8 cellular contexts compared by ENCODE assay signal in the genomic region with DNA sequence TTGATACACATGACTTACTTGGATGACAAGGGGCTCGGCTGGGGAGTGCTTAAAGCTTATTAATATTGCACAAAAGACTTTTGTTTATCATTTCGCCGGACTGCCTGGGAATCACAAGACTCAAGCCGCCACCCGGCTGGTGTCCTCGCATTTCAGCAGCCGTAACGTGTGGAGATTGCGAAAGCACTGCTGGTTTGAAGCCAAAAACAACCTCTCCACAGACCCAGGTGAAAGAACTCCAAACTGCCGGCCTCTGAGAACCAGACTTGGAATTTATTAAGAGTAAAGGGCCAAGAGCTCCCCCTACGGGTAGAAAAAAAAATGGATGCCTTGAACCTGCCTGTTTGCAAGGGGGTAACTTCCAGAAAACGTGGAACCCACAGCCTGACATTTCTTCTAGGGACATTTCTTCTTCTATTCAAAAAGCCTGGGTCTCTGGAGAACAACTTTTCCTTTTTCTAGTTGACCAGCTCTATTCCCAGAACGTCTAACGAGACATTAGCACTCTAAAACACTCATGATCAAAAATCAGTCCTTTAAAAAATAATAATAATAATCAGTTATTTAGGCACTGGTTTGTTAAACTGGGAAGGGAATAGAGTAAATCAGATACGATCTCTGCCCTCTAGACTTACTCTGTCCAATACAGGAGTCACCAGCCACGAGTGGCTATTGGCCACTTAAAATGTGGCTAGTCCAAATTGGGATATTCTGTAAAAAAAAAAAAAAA.
DNase-seq lines count a peak whose midpoint lies in the region; ATAC-seq and TF ChIP-seq lines count a peak whose summit lies in the region.

No MANE protein-coding gene starts in this region.

- in situ Hi-C loops in mammary epithelial cell (cut with MboI; ENCODE audit: low sequenced_read_pairs in 2 of 2) = loop anchor here (25.0 kb wide), 2 partner anchors 359 to 1409 kb away; partner anchors contain the start of gene MEIS1 (in 2 of the 2)

- H3K27me3 ChIP-seq in MM.1S (replicated peaks; ENCODE audit: insufficient read depth, low read length) (no peaks in the 10 kb centered on the region), mammary epithelial cell (ENCODE audit: insufficient read depth, low read length) (no peaks in the 10 kb centered on the region), skeletal muscle tissue (ENCODE audit: control insufficient read depth in 3 of 3, insufficient read depth in 3 of 3, low read length in 3 of 3) (no peaks in the 10 kb centered on the region)

- BruUV-seq in mammary epithelial cell (replicated peaks; lab: Mats Ljungman, UMichigan) = no TSS peak

- H3K4me3 ChIP-seq in MM.1S (ENCODE audit: low read length) (no peak overlapping the region), mammary epithelial cell (replicated peaks in 1 of 3; ENCODE audit: insufficient read depth in 1 of 3, low read depth in 2 of 3, low read length in 3 of 3) (no peak overlapping the region), skeletal muscle tissue (ENCODE audit: low read length in 3 of 3) (peak overlapping the region; percentile 33 to 57 (median 57))

- DNase-seq in AG08396 (ENCODE audit: low spot score) = peak; percentile 78
- DNase-seq in MM.1S = peak; percentile 69
- peak; percentile 75 for DNase-seq in RPMI8226
- DNase-seq in mammary epithelial cell = peak; percentile 91
- DNase-seq in iPS-NIHi7 (ENCODE audit: extremely low spot score) = peak; percentile 80

- no peaks in the 10 kb centered on the region for H3K4me1 ChIP-seq in MM.1S (ENCODE audit: low read length)
- H3K4me1 ChIP-seq in mammary epithelial cell (ENCODE audit: insufficient read depth, low read length) = peaks cover 5% of the 10 kb centered on the region
- peaks cover 5 to 7% (median 5%) of the 10 kb centered on the region in 3 donors for H3K4me1 ChIP-seq in skeletal muscle tissue (ENCODE audit: control insufficient read depth in 3 of 3, insufficient read depth in 3 of 3, low read length in 3 of 3)

- H2AFZ ChIP-seq in MM.1S (ENCODE audit: low read length) = 0 out of 2 replicates have a peak overlapping the region, but pooled peaks have one; percentile 7
- peak overlapping the region; percentile 78 for H2AFZ ChIP-seq in mammary epithelial cell (ENCODE audit: low read depth, low read length)

- no peak overlapping the region for H3K4me2 ChIP-seq in MM.1S (ENCODE audit: low read depth, low read length)
- peak overlapping the region; percentile 62 for H3K4me2 ChIP-seq in mammary epithelial cell (ENCODE audit: insufficient read depth, low read depth, low read length)

- no peaks in the 10 kb centered on the region for H3F3A ChIP-seq in MM.1S (ENCODE audit: insufficient read depth, low read length)

- dilution Hi-C loops in mammary epithelial cell (cut with HindIII; ENCODE audit: low sequenced_read_pairs) = no loop called here

- intact Hi-C loops in mammary epithelial cell (cut with micrococcal nuclease) = loop anchor here (1.0 to 5.0 kb wide), 3 partner anchors 71 to 446 kb away; no protein-coding TSS in a partner anchor

- no peak overlapping the region for H3K27ac ChIP-seq in MM.1S (ENCODE audit: low read length)
- peak overlapping the region; percentile 15 for H3K27ac ChIP-seq in mammary epithelial cell (ENCODE audit: insufficient read depth, low read depth, low read length)
- H3K27ac ChIP-seq in skeletal muscle tissue (ENCODE audit: low read depth, low read length) = no peak overlapping the region

- no peak overlapping the region for H3K9ac ChIP-seq in MM.1S (ENCODE audit: low read length)
- peak overlapping the region; percentile 19 for H3K9ac ChIP-seq in mammary epithelial cell (ENCODE audit: insufficient read depth, low read length)
- peak overlapping the region; percentile 14 to 52 (median 21) for H3K9ac ChIP-seq in skeletal muscle tissue (ENCODE audit: low read depth in 1 of 3, low read length in 3 of 3)

- CTCF ChIA-PET in mammary epithelial cell (lab: Charles Lee; ENCODE audit: low non-redundant PET) = interaction anchor here (0.6 to 0.7 kb wide), 4 partner anchors 26 to 185 kb away, joined by 3 to 5 read pairs (median 4); no protein-coding TSS in a partner anchor

- TF ChIP-seq CTCF in MM.1S (IDR thresholded peaks at IDR 0.05; ENCODE audit: low read length) = peak; percentile 72
- peak; percentile 53 to 77 for TF ChIP-seq CTCF in mammary epithelial cell (conservative IDR thresholded peaks at IDR 0.05 in 1 of 2, IDR thresholded peaks at IDR 0.05 in 1 of 2; ENCODE audit: extremely low read depth in 1 of 2, insufficient read depth in 1 of 2, low read depth in 1 of 2, low read length in 2 of 2)

- H3K79me2 ChIP-seq in MM.1S (ENCODE audit: low read length) (no peaks in the 10 kb centered on the region), mammary epithelial cell (ENCODE audit: insufficient read depth, low read length) (no peaks in the 10 kb centered on the region)

- WGBS in mammary epithelial cell (ENCODE audit: low coverage, missing lambda C conversion rate) = 6% methylated on average over 16 of the region's 16 CpGs

- ATAC-seq in GM18498 (IDR thresholded peaks at IDR 0.05; ENCODE audit: unreplicated experiment) (peak; percentile 71), GM18870 (IDR thresholded peaks at IDR 0.05; ENCODE audit: unreplicated experiment) (no peak)

- H4K20me1 ChIP-seq in MM.1S (ENCODE audit: insufficient read depth, low read length) = no peaks in the 10 kb centered on the region
- no peaks in the 10 kb centered on the region for H4K20me1 ChIP-seq in mammary epithelial cell (ENCODE audit: insufficient read depth, low read length)

- H3K36me3 ChIP-seq in MM.1S (replicated peaks; ENCODE audit: insufficient read depth, low read length) (no peaks in the 10 kb centered on the region), mammary epithelial cell (ENCODE audit: insufficient read depth, low read length) (no peaks in the 10 kb centered on the region), skeletal muscle tissue (ENCODE audit: control insufficient read depth in 3 of 3, insufficient read depth in 3 of 3, low read length in 3 of 3) (no peaks in the 10 kb centered on the region)

- H3K9me3 ChIP-seq in MM.1S (replicated peaks; ENCODE audit: insufficient read depth, low read length) (no peaks in the 10 kb centered on the region), mammary epithelial cell (replicated peaks; ENCODE audit: insufficient read depth, low read length) (no peaks in the 10 kb centered on the region), skeletal muscle tissue (ENCODE audit: control insufficient read depth in 3 of 3, low read length in 3 of 3) (no peaks in the 10 kb centered on the region)

- no peaks in the 10 kb centered on the region for H3K9me2 ChIP-seq in MM.1S (replicated peaks; ENCODE audit: insufficient read depth, low read length)

Comparison
In these comparisons a context has a peak if more than half of its experiments do, and no peak if none do; other contexts are left out.
1. H3K4me3 ChIP-seq: peak in skeletal muscle tissue (3 of 3); none in MM.1S (single experiment) and mammary epithelial cell (0 of 3).
2. Peak in every context shown above with its lines, with median percentiles within 50 percentile points of each other: DNase-seq.